Comparison of ENCODE assay signal across 18 cellular contexts in the genomic region with DNA sequence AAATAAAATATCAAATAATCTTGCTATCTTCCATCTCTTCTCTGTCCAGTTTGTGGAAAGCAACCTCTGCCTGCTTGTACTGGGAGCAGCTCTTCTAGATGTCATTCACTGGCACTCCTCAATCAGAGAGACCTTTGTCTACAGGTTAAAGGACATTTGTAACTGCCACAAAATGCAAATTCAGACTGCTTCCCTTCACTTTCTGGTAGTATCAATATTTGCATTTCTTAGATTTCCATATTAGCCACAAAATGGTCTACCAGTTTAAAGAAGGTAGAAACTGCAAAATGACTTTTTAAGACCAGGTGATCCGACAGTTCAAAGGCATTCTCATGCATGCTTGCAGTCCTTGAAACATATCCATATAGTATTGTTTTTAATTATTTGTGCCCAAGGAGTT. TPM values are rescaled to one million over a fixed set of nuclear protein-coding genes. Genes with fewer than 3 reads are reported as not detected.
A peak's percentile ranks its signal among the peaks of the same experiment; 100 is the strongest.
DNase-seq lines count a peak whose midpoint lies in the region; ATAC-seq lines count a peak whose summit lies in the region.
"Had no signal": no experiment of that assay in that cellular context is flagged by ENCODE, and none has a peak within 500 bp of the region (broad histone marks: within the 10 kb centered on the region; RNA-seq: fewer than 3 reads in every experiment).

No MANE protein-coding gene starts in this region.

- H3K36me3 Mint-ChIP-seq in activated CD8-positive, alpha-beta T cell treated with anti-CD3 and anti-CD28 coated beads, Interleukin-2, amount 10 ng/mL, durations not matched to agents 7 days and 5 days (ENCODE audit: low read depth), result no peaks in the 10 kb centered on the region
- H3K36me3 Mint-ChIP-seq: CD14-positive monocyte had no signal

- DNase-seq in NCI-H526 (lab: John Stamatoyannopoulos, UW) (peak; percentile 97 to 98), HPDE6-E6E7 (ENCODE audit: extremely low spot score) (no peak)
- no peak for DNase-seq in activated CD8-positive, alpha-beta T cell treated with anti-CD3 and anti-CD28 coated beads, Interleukin-2, amount 10 ng/mL, durations not matched to agents 7 days and 5 days
- DNase-seq: COR-L47, DMS153, EL, NCI-H1092 treated with DMSO at 0.1 percent for 48 hours, NCI-H1694 treated with DMSO at 0.1 percent for 48 hours, NCI-H345, PC-9 had no signal

- H3K27me3 Mint-ChIP-seq in activated CD8-positive, alpha-beta T cell treated with anti-CD3 and anti-CD28 coated beads, Interleukin-2, amount 10 ng/mL, durations not matched to agents 7 days and 5 days (ENCODE audit: low read depth), result peaks cover 4% of the 10 kb centered on the region

- POLR2A ChIA-PET in activated CD8-positive, alpha-beta T cell treated with anti-CD3 and anti-CD28 coated beads, Interleukin-2, amount 10 ng/mL, durations not matched to agents 7 days and 5 days (lab: Charles Lee), result interaction anchor here (0.7 kb wide), 1 partner anchor 669 kb away, joined by 3 read pairs; a partner anchor contains a TSS

- CTCF ChIA-PET in activated CD8-positive, alpha-beta T cell treated with anti-CD3 and anti-CD28 coated beads, Interleukin-2, amount 10 ng/mL, durations not matched to agents 7 days and 5 days (lab: Charles Lee), result interaction anchor here (2.3 kb wide), 1 partner anchor 12 kb away, joined by 6 read pairs; no protein-coding TSS in a partner anchor

- no peaks in the 10 kb centered on the region for H3K9me3 Mint-ChIP-seq in activated CD8-positive, alpha-beta T cell treated with anti-CD3 and anti-CD28 coated beads, Interleukin-2, amount 10 ng/mL, durations not matched to agents 7 days and 5 days (ENCODE audit: insufficient read depth)
- H3K9me3 Mint-ChIP-seq: GM23338 had no signal

- no peak overlapping the region for H3K4me3 Mint-ChIP-seq in activated CD8-positive, alpha-beta T cell treated with anti-CD3 and anti-CD28 coated beads, Interleukin-2, amount 10 ng/mL, durations not matched to agents 7 days and 5 days
- H3K4me3 Mint-ChIP-seq: CD14-positive monocyte, GM23338 had no signal

- H3K4me1 Mint-ChIP-seq in activated CD8-positive, alpha-beta T cell treated with anti-CD3 and anti-CD28 coated beads, Interleukin-2, amount 10 ng/mL, durations not matched to agents 7 days and 5 days (ENCODE audit: low read depth), result no peaks in the 10 kb centered on the region

- H3K27ac Mint-ChIP-seq in activated CD8-positive, alpha-beta T cell treated with anti-CD3 and anti-CD28 coated beads, Interleukin-2, amount 10 ng/mL, durations not matched to agents 7 days and 5 days, result no peak overlapping the region
- H3K27ac Mint-ChIP-seq: CD14-positive monocyte, GM23338 had no signal

- ATAC-seq in GM18502 (IDR thresholded peaks at IDR 0.05; ENCODE audit: poor library complexity, unreplicated experiment), result peak; percentile 79
- ATAC-seq in GM19463 (IDR thresholded peaks at IDR 0.05; ENCODE audit: unreplicated experiment), result peak; percentile 45
- peak; percentile 55 for ATAC-seq in HG02870 (IDR thresholded peaks at IDR 0.05; ENCODE audit: unreplicated experiment)
- no peak for ATAC-seq in GM21737 (IDR thresholded peaks at IDR 0.05; ENCODE audit: unreplicated experiment)
- ATAC-seq in activated CD8-positive, alpha-beta T cell treated with anti-CD3 and anti-CD28 coated beads, Interleukin-2, amount 10 ng/mL, durations not matched to agents 7 days and 5 days, result no peak
- ATAC-seq: A549, GM23338, K562 had no signal

RNA-seq across cellular contexts. Expression of a gene that starts 51.7 kb away (rescaled TPM):
- total RNA-seq in activated CD8-positive, alpha-beta T cell treated with anti-CD3 and anti-CD28 coated beads, Interleukin-2, amount 10 ng/mL, durations not matched to agents 7 days and 5 days, result 10 to 100 TPM; 14.6 to 19.1 TPM

Comparison
In these comparisons a context has a peak if more than half of its experiments do, and no peak if none do; other contexts are left out.
1. ATAC-seq: peak in GM18502 (single experiment), GM19463 (single experiment) and HG02870 (single experiment); none in GM21737 (single experiment) and activated CD8-positive, alpha-beta T cell treated with anti-CD3 and anti-CD28 coated beads, Interleukin-2, amount 10 ng/mL, durations not matched to agents 7 days and 5 days (single experiment).
2. DNase-seq: peak in NCI-H526 (2 of 2); none in HPDE6-E6E7 (single experiment) and activated CD8-positive, alpha-beta T cell treated with anti-CD3 and anti-CD28 coated beads, Interleukin-2, amount 10 ng/mL, durations not matched to agents 7 days and 5 days (single experiment).